1 cellular context compared by ENCODE assay signal in the genomic region with DNA sequence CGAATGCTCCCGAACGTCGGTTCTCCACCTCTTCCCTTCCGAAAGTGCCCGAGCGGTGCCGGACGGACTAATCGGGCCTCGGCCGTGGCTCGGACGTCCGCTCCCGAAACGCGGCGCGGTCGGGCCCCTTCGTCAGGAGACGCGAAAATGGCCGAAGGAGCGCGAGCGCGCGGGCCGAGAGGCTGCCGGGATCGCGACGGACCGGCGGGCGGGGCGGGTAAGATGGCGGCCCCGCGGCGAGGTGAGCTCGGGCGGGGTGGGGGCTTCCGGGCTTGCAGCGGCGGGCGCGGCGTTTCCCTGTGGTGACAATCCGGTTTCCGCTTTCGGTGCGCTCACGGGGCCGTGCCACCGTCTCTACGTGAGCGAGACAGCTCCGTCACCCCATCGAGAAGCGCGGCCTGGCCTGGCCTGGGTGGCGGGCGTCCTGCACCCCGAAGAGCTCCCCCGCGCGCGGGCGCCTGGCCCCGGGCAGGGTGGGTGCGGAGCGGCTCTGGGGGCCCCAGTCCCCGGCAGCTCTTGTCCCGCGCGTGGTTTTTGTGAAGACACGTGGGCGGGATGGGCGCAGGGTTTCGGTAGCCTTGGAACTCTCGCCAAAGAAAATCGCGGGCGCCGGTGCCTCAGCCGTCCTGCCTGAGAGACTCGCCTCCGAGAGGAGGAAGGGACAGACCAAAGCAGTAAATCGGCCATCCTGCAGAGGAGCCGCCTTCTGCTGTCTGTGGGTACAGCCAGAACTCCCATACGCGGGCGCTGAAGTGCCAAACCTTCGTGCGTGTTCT.
TF ChIP-seq lines count a peak whose summit lies in the region.

A gene (plus strand): TSS at position 211 of the 776 bp plus-strand sequence. CDS start 12 bp downstream, at position 223.

TF ChIP-seq in HEK293, 187 proteins besides CTCF, POLR2A, EP300 and RAD21 (continued from another document):
- TF ChIP-seq, protein P1, sequence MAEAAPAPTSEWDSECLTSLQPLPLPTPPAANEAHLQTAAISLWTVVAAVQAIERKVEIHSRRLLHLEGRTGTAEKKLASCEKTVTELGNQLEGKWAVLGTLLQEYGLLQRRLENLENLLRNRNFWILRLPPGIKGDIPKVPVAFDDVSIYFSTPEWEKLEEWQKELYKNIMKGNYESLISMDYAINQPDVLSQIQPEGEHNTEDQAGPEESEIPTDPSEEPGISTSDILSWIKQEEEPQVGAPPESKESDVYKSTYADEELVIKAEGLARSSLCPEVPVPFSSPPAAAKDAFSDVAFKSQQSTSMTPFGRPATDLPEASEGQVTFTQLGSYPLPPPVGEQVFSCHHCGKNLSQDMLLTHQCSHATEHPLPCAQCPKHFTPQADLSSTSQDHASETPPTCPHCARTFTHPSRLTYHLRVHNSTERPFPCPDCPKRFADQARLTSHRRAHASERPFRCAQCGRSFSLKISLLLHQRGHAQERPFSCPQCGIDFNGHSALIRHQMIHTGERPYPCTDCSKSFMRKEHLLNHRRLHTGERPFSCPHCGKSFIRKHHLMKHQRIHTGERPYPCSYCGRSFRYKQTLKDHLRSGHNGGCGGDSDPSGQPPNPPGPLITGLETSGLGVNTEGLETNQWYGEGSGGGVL (tag by site-specific recombination; IDR thresholded peaks at IDR 0.05), result 0 out of 2 replicates have a peak, but pooled peaks have one; percentile 33
- TF ChIP-seq KLF10 (tag by site-specific recombination; IDR thresholded peaks at IDR 0.05), result 0 out of 2 replicates have a peak, but pooled peaks have one; percentile 12
- TF ChIP-seq ZFHX2 (tag by site-specific recombination; conservative IDR thresholded peaks at IDR 0.05), result peak; percentile 36; the same call in 1 of the 2 replicates
- TF ChIP-seq, protein P2, sequence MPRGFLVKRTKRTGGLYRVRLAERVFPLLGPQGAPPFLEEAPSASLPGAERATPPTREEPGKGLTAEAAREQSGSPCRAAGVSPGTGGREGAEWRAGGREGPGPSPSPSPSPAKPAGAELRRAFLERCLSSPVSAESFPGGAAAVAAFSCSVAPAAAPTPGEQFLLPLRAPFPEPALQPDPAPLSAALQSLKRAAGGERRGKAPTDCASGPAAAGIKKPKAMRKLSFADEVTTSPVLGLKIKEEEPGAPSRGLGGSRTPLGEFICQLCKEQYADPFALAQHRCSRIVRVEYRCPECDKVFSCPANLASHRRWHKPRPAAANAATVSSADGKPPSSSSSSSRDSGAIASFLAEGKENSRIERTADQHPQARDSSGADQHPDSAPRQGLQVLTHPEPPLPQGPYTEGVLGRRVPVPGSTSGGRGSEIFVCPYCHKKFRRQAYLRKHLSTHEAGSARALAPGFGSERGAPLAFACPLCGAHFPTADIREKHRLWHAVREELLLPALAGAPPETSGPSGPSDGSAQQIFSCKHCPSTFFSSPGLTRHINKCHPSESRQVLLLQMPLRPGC (tag by site-specific recombination; IDR thresholded peaks at IDR 0.05), result no peak
- no peak for TF ChIP-seq OVOL3 (tag by site-specific recombination; IDR thresholded peaks at IDR 0.05)
- TF ChIP-seq KLF8 (tag by site-specific recombination; IDR thresholded peaks at IDR 0.05), result peak; percentile 62; the same call in 1 of the 2 replicates
- TF ChIP-seq, protein P3, sequence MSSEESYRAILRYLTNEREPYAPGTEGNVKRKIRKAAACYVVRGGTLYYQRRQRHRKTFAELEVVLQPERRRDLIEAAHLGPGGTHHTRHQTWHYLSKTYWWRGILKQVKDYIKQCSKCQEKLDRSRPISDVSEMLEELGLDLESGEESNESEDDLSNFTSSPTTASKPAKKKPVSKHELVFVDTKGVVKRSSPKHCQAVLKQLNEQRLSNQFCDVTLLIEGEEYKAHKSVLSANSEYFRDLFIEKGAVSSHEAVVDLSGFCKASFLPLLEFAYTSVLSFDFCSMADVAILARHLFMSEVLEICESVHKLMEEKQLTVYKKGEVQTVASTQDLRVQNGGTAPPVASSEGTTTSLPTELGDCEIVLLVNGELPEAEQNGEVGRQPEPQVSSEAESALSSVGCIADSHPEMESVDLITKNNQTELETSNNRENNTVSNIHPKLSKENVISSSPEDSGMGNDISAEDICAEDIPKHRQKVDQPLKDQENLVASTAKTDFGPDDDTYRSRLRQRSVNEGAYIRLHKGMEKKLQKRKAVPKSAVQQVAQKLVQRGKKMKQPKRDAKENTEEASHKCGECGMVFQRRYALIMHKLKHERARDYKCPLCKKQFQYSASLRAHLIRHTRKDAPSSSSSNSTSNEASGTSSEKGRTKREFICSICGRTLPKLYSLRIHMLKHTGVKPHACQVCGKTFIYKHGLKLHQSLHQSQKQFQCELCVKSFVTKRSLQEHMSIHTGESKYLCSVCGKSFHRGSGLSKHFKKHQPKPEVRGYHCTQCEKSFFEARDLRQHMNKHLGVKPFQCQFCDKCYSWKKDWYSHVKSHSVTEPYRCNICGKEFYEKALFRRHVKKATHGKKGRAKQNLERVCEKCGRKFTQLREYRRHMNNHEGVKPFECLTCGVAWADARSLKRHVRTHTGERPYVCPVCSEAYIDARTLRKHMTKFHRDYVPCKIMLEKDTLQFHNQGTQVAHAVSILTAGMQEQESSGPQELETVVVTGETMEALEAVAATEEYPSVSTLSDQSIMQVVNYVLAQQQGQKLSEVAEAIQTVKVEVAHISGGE (tag by site-specific recombination; conservative IDR thresholded peaks at IDR 0.05; ENCODE audit: low read depth), result peak; percentile 76
- TF ChIP-seq, protein P4, sequence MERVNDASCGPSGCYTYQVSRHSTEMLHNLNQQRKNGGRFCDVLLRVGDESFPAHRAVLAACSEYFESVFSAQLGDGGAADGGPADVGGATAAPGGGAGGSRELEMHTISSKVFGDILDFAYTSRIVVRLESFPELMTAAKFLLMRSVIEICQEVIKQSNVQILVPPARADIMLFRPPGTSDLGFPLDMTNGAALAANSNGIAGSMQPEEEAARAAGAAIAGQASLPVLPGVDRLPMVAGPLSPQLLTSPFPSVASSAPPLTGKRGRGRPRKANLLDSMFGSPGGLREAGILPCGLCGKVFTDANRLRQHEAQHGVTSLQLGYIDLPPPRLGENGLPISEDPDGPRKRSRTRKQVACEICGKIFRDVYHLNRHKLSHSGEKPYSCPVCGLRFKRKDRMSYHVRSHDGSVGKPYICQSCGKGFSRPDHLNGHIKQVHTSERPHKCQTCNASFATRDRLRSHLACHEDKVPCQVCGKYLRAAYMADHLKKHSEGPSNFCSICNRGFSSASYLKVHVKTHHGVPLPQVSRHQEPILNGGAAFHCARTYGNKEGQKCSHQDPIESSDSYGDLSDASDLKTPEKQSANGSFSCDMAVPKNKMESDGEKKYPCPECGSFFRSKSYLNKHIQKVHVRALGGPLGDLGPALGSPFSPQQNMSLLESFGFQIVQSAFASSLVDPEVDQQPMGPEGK (tag by site-specific recombination; IDR thresholded peaks at IDR 0.05), result peak; percentile 71
